In the genomic region with DNA sequence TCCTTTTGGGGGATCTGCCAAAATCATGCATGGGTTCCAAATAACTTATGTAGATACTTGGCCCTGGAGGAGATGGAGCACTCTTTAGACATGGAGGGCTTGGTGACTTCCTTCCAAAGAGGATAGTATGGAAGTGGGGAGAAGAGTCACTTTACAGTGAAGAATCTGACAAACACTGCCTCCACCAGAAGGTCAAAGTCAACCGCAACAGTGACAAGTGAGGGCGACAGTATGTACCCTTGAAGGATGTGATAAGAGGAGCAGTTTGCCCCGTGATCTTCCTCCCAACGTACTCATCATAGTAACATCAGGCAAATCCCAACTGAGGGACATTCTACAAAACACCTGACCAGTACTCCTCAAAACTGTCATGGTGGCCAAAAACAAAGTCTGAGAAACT, we compare ENCODE assay signal across 15 cellular contexts.
DNase-seq lines count a peak whose midpoint lies in the region; ATAC-seq and TF ChIP-seq lines count a peak whose summit lies in the region.
"Had no signal": no experiment of that assay in that cellular context is flagged by ENCODE, and none has a peak within 500 bp of the region (broad histone marks: within the 10 kb centered on the region; RNA-seq: fewer than 3 reads in every experiment).

No MANE protein-coding gene starts in this region.

- TF ChIP-seq POLR2A in heart left ventricle (IDR thresholded peaks at IDR 0.05), result no peak

- H3K27ac ChIP-seq in right atrium auricular region (no peak overlapping the region), heart left ventricle (no peak overlapping the region), ascending aorta (peak overlapping the region; percentile 79 to 86), smooth muscle cell (ENCODE audit: low read depth) (peak overlapping the region; percentile 97), aorta (ENCODE audit: low read depth in 1 of 2, low read length in 2 of 2) (peak overlapping the region in 1 of 2 donors; percentile 2)
- H3K27ac ChIP-seq: BLaER1 had no signal

- H3K36me3 ChIP-seq in right atrium auricular region (peaks cover 45% of the 10 kb centered on the region), heart left ventricle (peaks cover 3 to 65% (median 37%) of the 10 kb centered on the region in 9 donors), ascending aorta (peaks cover 58 to 94% of the 10 kb centered on the region in 2 donors), smooth muscle cell (ENCODE audit: low read depth) (peaks cover 11% of the 10 kb centered on the region), aorta (ENCODE audit: control insufficient read depth in 1 of 2, insufficient read depth in 2 of 2, low read length in 1 of 2) (peaks cover 12 to 18% of the 10 kb centered on the region in 2 donors)
- H3K36me3 ChIP-seq: BLaER1 had no signal

- DNase-seq in right atrium auricular region (ENCODE audit: low spot score) (peak; percentile 36), heart left ventricle (no peak), ascending aorta (ENCODE audit: low spot score in 2 of 2) (peak in 1 of 2 donors; percentile 57), smooth muscle cell (lab: John Stamatoyannopoulos, UW; ENCODE audit: unreplicated experiment) (no peak), KBM-7 (no peak), aorta (no peak)
- no peak for DNase-seq in stimulated activated CD4-positive, alpha-beta T cell treated with anti-CD3 and anti-CD28 coated beads, Interleukin-4, amount 100 ng/mL, for 1 hour
- DNase-seq: 8988T; AML-193; CD8-positive, alpha-beta memory T cell; DMS53; GF-D8; H7 had no signal

- 74 to 95% (median 90%) methylated on average over 4 of the region's 4 CpGs for WGBS in heart left ventricle, 4 donors
- 96% methylated on average over 4 of the region's 4 CpGs for WGBS in smooth muscle cell (ENCODE audit: low lambda C conversion rate)
- WGBS in aorta, 2 donors, result 94 to 96% methylated on average over 4 of the region's 4 CpGs

- ATAC-seq in heart left ventricle (no peak), aorta (ENCODE audit: low FRiP score) (no peak)
- ATAC-seq: GM23338 had no signal

- H3K27me3 ChIP-seq in right atrium auricular region (no peaks in the 10 kb centered on the region), heart left ventricle (no peaks in the 10 kb centered on the region), ascending aorta (no peaks in the 10 kb centered on the region), smooth muscle cell (ENCODE audit: low read depth) (no peaks in the 10 kb centered on the region), aorta (ENCODE audit: control insufficient read depth in 1 of 2, insufficient read depth in 2 of 2, low read length in 1 of 2) (no peaks in the 10 kb centered on the region)
- H3K27me3 ChIP-seq: BLaER1 had no signal

- intact Hi-C loops in heart left ventricle (cut with DNase I) (loop anchor here in 2 of 10 donors (5.0 kb wide), 2 partner anchors 36 to 121 kb away; no protein-coding TSS in a partner anchor), ascending aorta (cut with DNase I) (loop anchor here (5.0 kb wide), 1 partner anchor 44 kb away; no protein-coding TSS in a partner anchor), aorta (cut with DNase I) (no loop called here)

- H3K9ac ChIP-seq in smooth muscle cell (ENCODE audit: low read depth), result no peak overlapping the region
- H3K9ac ChIP-seq: BLaER1 had no signal

- H3F3A ChIP-seq in smooth muscle cell (ENCODE audit: low read depth), result peaks cover 25% of the 10 kb centered on the region

- H3K4me3 ChIP-seq in right atrium auricular region, result no peak overlapping the region
- H3K4me3 ChIP-seq in heart left ventricle, result no peak overlapping the region
- H3K4me3 ChIP-seq in ascending aorta, result no peak overlapping the region
- no peak overlapping the region for H3K4me3 ChIP-seq in smooth muscle cell
- no peak overlapping the region for H3K4me3 ChIP-seq in aorta (ENCODE audit: low read length in 2 of 2)
- H3K4me3 ChIP-seq: BLaER1, GM23338 had no signal

- no peaks in the 10 kb centered on the region for H4K20me1 ChIP-seq in smooth muscle cell (ENCODE audit: low read depth)
- H4K20me1 ChIP-seq: BLaER1 had no signal

- peaks cover 0 to 44% of the 10 kb centered on the region in 2 donors for H3K4me1 ChIP-seq in right atrium auricular region
- H3K4me1 ChIP-seq in heart left ventricle, result peaks cover 0 to 45% (median 27%) of the 10 kb centered on the region in 12 donors
- peaks cover 12 to 40% of the 10 kb centered on the region in 2 donors for H3K4me1 ChIP-seq in ascending aorta
- peaks cover 3% of the 10 kb centered on the region for H3K4me1 ChIP-seq in smooth muscle cell (ENCODE audit: low read depth)
- H3K4me1 ChIP-seq in aorta (ENCODE audit: control insufficient read depth in 1 of 2, insufficient read depth in 2 of 2, low read length in 2 of 2), result peaks cover 3 to 4% of the 10 kb centered on the region in 2 donors

- in situ Hi-C loops in KBM-7 (cut with MboI; ENCODE audit: low pct_unique_long_range_greater_than_20kb, low sequenced_read_pairs), result no loop called here

- H3K9me3 ChIP-seq in right atrium auricular region, result no peaks in the 10 kb centered on the region
- H3K9me3 ChIP-seq in heart left ventricle, result no peaks in the 10 kb centered on the region
- H3K9me3 ChIP-seq in ascending aorta, result no peaks in the 10 kb centered on the region
- no peaks in the 10 kb centered on the region for H3K9me3 ChIP-seq in smooth muscle cell (replicated peaks; ENCODE audit: low read depth)
- H3K9me3 ChIP-seq in aorta (ENCODE audit: control insufficient read depth, low read length), result no peaks in the 10 kb centered on the region

- no peak overlapping the region for H3K4me2 ChIP-seq in smooth muscle cell
- H3K4me2 ChIP-seq: BLaER1, GM23338 had no signal

- no peaks in the 10 kb centered on the region for H3K79me2 ChIP-seq in smooth muscle cell (ENCODE audit: low read depth)

- no peak overlapping the region for H2AFZ ChIP-seq in smooth muscle cell (ENCODE audit: low read depth)
- H2AFZ ChIP-seq: GM23338 had no signal

- TF ChIP-seq CTCF in right atrium auricular region (IDR thresholded peaks at IDR 0.05) (no peak), heart left ventricle (IDR thresholded peaks at IDR 0.05) (no peak), ascending aorta (IDR thresholded peaks at IDR 0.05) (no peak), smooth muscle cell (IDR thresholded peaks at IDR 0.05; ENCODE audit: borderline replicate concordance, insufficient read depth, poor library complexity, severe bottlenecking) (no peak)

Comparison
In these comparisons a context has a peak if more than half of its experiments do, and no peak if none do; other contexts are left out.
1. H3K27ac ChIP-seq: peak in ascending aorta (2 of 2) and smooth muscle cell (single experiment); none in right atrium auricular region (0 of 2) and heart left ventricle (0 of 12).